In the genomic region with DNA sequence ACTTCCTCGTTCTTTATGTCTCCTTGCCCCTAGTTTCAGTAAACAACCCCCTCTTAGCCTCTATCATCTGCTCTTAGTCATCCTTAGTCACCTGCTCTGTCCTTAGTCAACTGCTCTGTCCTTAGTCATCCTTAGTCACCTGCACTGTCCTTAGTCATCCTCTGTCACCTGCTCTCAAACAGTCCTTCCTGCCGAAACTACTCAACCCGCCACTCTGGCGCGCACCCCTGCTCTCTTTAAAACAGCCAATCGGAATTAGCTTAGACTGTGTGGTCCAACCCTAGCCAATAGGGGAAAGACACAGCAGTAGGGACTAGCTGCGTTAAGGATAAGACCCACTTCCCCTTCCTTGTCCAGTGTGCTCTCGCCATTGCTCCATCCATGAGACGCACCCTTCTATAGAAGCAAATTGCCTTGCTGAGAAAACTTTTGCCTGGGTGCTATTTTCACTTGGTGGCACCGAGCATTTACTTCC, we compare ENCODE assay signal across 12 cellular contexts.
DNase-seq lines count a peak whose midpoint lies in the region; ATAC-seq, FAIRE-seq and TF ChIP-seq lines count a peak whose summit lies in the region.
"Had no signal": no experiment of that assay in that cellular context is flagged by ENCODE, and none has a peak within 500 bp of the region (broad histone marks: within the 10 kb centered on the region; RNA-seq: fewer than 3 reads in every experiment).

No MANE protein-coding gene starts in this region.

- H3K27ac Mint-ChIP-seq in WTC11: peak overlapping the region; percentile 24; the same call in 1 of the 2 replicates

- DNase-seq in HFF-Myc (ENCODE audit: extremely low read depth, low read depth): peak; percentile 15
- no peak for DNase-seq in WTC11 (ENCODE audit: low spot score)
- peak; percentile 94 for DNase-seq in bronchial epithelial cell (ENCODE audit: low read depth)
- peak; percentile 73 for DNase-seq in stimulated activated CD4-positive, alpha-beta T cell treated with anti-CD3 and anti-CD28 coated beads, Interleukin-4, amount 100 ng/mL, for 24 hours
- DNase-seq in NCI-H2107 treated with DMSO at 0.1 percent for 48 hours (lab: John Stamatoyannopoulos, UW; ENCODE audit: unreplicated experiment): no peak
- DNase-seq: DMS79, H7, left cardiac atrium, NCI-H2171 treated with DMSO at 0.1 percent for 48 hours had no signal

- H3K36me3 Mint-ChIP-seq in WTC11: peaks cover 11% of the 10 kb centered on the region

- H3K4me3 Mint-ChIP-seq in WTC11: no peak overlapping the region

- no peaks in the 10 kb centered on the region for H3K27me3 ChIP-seq in bronchial epithelial cell (ENCODE audit: control insufficient read depth, insufficient read depth, low read length)

- H3K36me3 ChIP-seq in bronchial epithelial cell (ENCODE audit: control insufficient read depth, insufficient read depth, low read length): no peaks in the 10 kb centered on the region

- H3K27me3 Mint-ChIP-seq in WTC11 (ENCODE audit: low read depth): no peaks in the 10 kb centered on the region; the same call in 1 of the 2 replicates

- H3K4me3 ChIP-seq in HFF-Myc (replicated peaks; ENCODE audit: low read depth, low read length): no peak overlapping the region
- no peak overlapping the region for H3K4me3 ChIP-seq in bronchial epithelial cell (ENCODE audit: low read depth, low read length)

- FAIRE-seq in bronchial epithelial cell (lab: Jason Lieb, UNC): no peak
- FAIRE-seq: endothelial cell of umbilical vein had no signal

- POLR2A ChIA-PET in WTC11 (lab: Charles Lee): no interaction called here

- CTCF ChIA-PET in WTC11 (lab: Charles Lee): no interaction called here

- H3K4me1 Mint-ChIP-seq in WTC11: peaks cover 13% of the 10 kb centered on the region

- peaks cover 18% of the 10 kb centered on the region for H3K9me3 Mint-ChIP-seq in WTC11

- no peak for TF ChIP-seq CTCF in HFF-Myc (IDR thresholded peaks at IDR 0.05; ENCODE audit: low read depth, low read length, missing control alignments)
- TF ChIP-seq CTCF in WTC11 (IDR thresholded peaks at IDR 0.05): no peak
- TF ChIP-seq CTCF in bronchial epithelial cell (IDR thresholded peaks at IDR 0.05; ENCODE audit: insufficient read depth, low read length, severe bottlenecking): no peak

- ATAC-seq in WTC11 (no peak), GM18907 (IDR thresholded peaks at IDR 0.05; ENCODE audit: unreplicated experiment) (no peak), HG02763 (IDR thresholded peaks at IDR 0.05; ENCODE audit: unreplicated experiment) (no peak)
- ATAC-seq: left cardiac atrium had no signal

TF ChIP-seq in WTC11, 78 proteins besides CTCF, POLR2A, EP300 and RAD21:
- TF ChIP-seq, protein P1, sequence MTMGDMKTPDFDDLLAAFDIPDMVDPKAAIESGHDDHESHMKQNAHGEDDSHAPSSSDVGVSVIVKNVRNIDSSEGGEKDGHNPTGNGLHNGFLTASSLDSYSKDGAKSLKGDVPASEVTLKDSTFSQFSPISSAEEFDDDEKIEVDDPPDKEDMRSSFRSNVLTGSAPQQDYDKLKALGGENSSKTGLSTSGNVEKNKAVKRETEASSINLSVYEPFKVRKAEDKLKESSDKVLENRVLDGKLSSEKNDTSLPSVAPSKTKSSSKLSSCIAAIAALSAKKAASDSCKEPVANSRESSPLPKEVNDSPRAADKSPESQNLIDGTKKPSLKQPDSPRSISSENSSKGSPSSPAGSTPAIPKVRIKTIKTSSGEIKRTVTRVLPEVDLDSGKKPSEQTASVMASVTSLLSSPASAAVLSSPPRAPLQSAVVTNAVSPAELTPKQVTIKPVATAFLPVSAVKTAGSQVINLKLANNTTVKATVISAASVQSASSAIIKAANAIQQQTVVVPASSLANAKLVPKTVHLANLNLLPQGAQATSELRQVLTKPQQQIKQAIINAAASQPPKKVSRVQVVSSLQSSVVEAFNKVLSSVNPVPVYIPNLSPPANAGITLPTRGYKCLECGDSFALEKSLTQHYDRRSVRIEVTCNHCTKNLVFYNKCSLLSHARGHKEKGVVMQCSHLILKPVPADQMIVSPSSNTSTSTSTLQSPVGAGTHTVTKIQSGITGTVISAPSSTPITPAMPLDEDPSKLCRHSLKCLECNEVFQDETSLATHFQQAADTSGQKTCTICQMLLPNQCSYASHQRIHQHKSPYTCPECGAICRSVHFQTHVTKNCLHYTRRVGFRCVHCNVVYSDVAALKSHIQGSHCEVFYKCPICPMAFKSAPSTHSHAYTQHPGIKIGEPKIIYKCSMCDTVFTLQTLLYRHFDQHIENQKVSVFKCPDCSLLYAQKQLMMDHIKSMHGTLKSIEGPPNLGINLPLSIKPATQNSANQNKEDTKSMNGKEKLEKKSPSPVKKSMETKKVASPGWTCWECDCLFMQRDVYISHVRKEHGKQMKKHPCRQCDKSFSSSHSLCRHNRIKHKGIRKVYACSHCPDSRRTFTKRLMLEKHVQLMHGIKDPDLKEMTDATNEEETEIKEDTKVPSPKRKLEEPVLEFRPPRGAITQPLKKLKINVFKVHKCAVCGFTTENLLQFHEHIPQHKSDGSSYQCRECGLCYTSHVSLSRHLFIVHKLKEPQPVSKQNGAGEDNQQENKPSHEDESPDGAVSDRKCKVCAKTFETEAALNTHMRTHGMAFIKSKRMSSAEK (CRISPR knock-in tag; IDR thresholded peaks at IDR 0.05; ENCODE audit: borderline replicate concordance): no peak
- TF ChIP-seq CREM (CRISPR knock-in tag; IDR thresholded peaks at IDR 0.05) (no peak), ZNF671 (CRISPR knock-in tag; IDR thresholded peaks at IDR 0.05) (no peak), ZNF416 (CRISPR knock-in tag; IDR thresholded peaks at IDR 0.05) (no peak), RELA (CRISPR knock-in tag; IDR thresholded peaks at IDR 0.05; ENCODE audit: borderline replicate concordance) (no peak), ZNF317 (CRISPR knock-in tag; IDR thresholded peaks at IDR 0.05; ENCODE audit: borderline replicate concordance, low read depth) (no peak), ZNF423 (CRISPR knock-in tag; IDR thresholded peaks at IDR 0.05) (no peak), TEAD4 (CRISPR knock-in tag; IDR thresholded peaks at IDR 0.05) (no peak), CDX4 (CRISPR knock-in tag; IDR thresholded peaks at IDR 0.05; ENCODE audit: borderline replicate concordance) (no peak), GTF2I (CRISPR knock-in tag; conservative IDR thresholded peaks at IDR 0.05) (no peak), RORB (CRISPR knock-in tag; IDR thresholded peaks at IDR 0.05) (no peak), EMX1 (CRISPR knock-in tag; IDR thresholded peaks at IDR 0.05) (no peak)
- TF ChIP-seq, protein P2, sequence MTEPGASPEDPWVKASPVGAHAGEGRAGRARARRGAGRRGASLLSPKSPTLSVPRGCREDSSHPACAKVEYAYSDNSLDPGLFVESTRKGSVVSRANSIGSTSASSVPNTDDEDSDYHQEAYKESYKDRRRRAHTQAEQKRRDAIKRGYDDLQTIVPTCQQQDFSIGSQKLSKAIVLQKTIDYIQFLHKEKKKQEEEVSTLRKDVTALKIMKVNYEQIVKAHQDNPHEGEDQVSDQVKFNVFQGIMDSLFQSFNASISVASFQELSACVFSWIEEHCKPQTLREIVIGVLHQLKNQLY (CRISPR knock-in tag; IDR thresholded peaks at IDR 0.05): no peak

Comparison
In these comparisons a context has a peak if more than half of its experiments do, and no peak if none do; other contexts are left out.
1. DNase-seq: peak in HFF-Myc (single experiment), bronchial epithelial cell (single experiment) and stimulated activated CD4-positive, alpha-beta T cell treated with anti-CD3 and anti-CD28 coated beads, Interleukin-4, amount 100 ng/mL, for 24 hours (single experiment); none in WTC11 (single experiment) and NCI-H2107 treated with DMSO at 0.1 percent for 48 hours (single experiment).